In genomic region chr16:72664480-72665408, GRCh38 we compare ENCODE assay signal across 8 cellular contexts.
DNase-seq lines count a peak whose midpoint lies in the region; ATAC-seq, FAIRE-seq and TF ChIP-seq lines count a peak whose summit lies in the region.

No MANE protein-coding gene starts in this region.

- CTCF ChIA-PET in Calu3 (lab: Charles Lee), result interaction anchor here (0.7 kb wide), 1 partner anchor 9 kb away, joined by 3 read pairs; no protein-coding TSS in a partner anchor

- intact Hi-C loops in Calu3 (cut with micrococcal nuclease; ENCODE audit: unreplicated experiment), result loop anchor here (10.0 kb wide), 2 partner anchors 300 to 390 kb away; no protein-coding TSS in a partner anchor

- FAIRE-seq in endometrium (lab: Jason Lieb, UNC), result peak; percentile 77

- peak overlapping the region; percentile 75 for H3K4me3 ChIP-seq in mesodermal cell (ENCODE audit: extremely low read depth, insufficient read depth, low read length, poor library complexity, severe bottlenecking)

- H3K4me1 ChIP-seq in mesodermal cell (ENCODE audit: control insufficient read depth, insufficient read depth, low read length, poor library complexity, severe bottlenecking), result no peaks in the 10 kb centered on the region

- peak; percentile 97 for DNase-seq in Calu3
- DNase-seq in HUDEP-2 (lab: John Stamatoyannopoulos, UW; ENCODE audit: unreplicated experiment in 76 of 76), result peak in 75 of 76 experiments; percentile 36 to 97 (median 90)
- DNase-seq in NOMO-1 treated with dmso at 0.1 percent for 144 hours (lab: John Stamatoyannopoulos, UW; ENCODE audit: unreplicated experiment), result peak; percentile 95
- DNase-seq in activated CD8-positive, alpha-beta memory T cell treated with anti-CD3 and anti-CD28 coated beads, Interleukin-2, amount 50 U/mL, for 1 hour (ENCODE audit: extremely low read depth), result peak; percentile 86
- DNase-seq in stimulated activated CD8-positive, alpha-beta memory T cell treated with anti-CD3 and anti-CD28 coated beads, Interleukin-15, amount 100 ng/mL, for 24 hours (ENCODE audit: low read depth), result peak; percentile 81

- H3K4me1 Mint-ChIP-seq in Calu3 (ENCODE audit: low read depth, unreplicated experiment), result peaks cover 10% of the 10 kb centered on the region

- no peaks in the 10 kb centered on the region for H3K9me3 ChIP-seq in mesodermal cell (ENCODE audit: control insufficient read depth, low read length)

- no TSS peak for BruUV-seq in Calu3 (replicated peaks; lab: Mats Ljungman, UMichigan)

- 0 to 1% methylated on average over 48 to 50 of the region's 61 CpGs for whole genome bisulfite sequencing in mesodermal cell (ENCODE audit: insufficient coverage in 2 of 2), 2 experiments

- no peak for TF ChIP-seq CTCF in Calu3 (IDR thresholded peaks at IDR 0.05; ENCODE audit: unreplicated experiment)

- H3K27ac Mint-ChIP-seq in Calu3 (ENCODE audit: unreplicated experiment), result peak overlapping the region; percentile 97

- H3K36me3 Mint-ChIP-seq in Calu3 (ENCODE audit: insufficient read depth, unreplicated experiment), result peaks cover 20% of the 10 kb centered on the region

- H3K27ac ChIP-seq in mesodermal cell (ENCODE audit: low read depth, low read length, severe bottlenecking), result peak overlapping the region; percentile 93

- ATAC-seq in GM21390 (IDR thresholded peaks at IDR 0.05; ENCODE audit: unreplicated experiment), result peak; percentile 99

- H3K9me3 Mint-ChIP-seq in Calu3 (ENCODE audit: low read depth, unreplicated experiment), result no peaks in the 10 kb centered on the region

- H3K27me3 Mint-ChIP-seq in Calu3 (ENCODE audit: unreplicated experiment), result no peaks in the 10 kb centered on the region

- H3K4me3 Mint-ChIP-seq in Calu3 (ENCODE audit: low read depth, unreplicated experiment), result peak overlapping the region; percentile 99

- H3K36me3 ChIP-seq in mesodermal cell (ENCODE audit: control insufficient read depth, insufficient read depth, low read length), result no peaks in the 10 kb centered on the region

Comparison
In these comparisons a context has a peak if more than half of its experiments do, and no peak if none do; other contexts are left out.
1. Peak in every context shown above with its lines: DNase-seq, ATAC-seq, H3K4me3 ChIP-seq and H3K27ac ChIP-seq.